9 cellular contexts compared by ENCODE assay signal in the genomic region with DNA sequence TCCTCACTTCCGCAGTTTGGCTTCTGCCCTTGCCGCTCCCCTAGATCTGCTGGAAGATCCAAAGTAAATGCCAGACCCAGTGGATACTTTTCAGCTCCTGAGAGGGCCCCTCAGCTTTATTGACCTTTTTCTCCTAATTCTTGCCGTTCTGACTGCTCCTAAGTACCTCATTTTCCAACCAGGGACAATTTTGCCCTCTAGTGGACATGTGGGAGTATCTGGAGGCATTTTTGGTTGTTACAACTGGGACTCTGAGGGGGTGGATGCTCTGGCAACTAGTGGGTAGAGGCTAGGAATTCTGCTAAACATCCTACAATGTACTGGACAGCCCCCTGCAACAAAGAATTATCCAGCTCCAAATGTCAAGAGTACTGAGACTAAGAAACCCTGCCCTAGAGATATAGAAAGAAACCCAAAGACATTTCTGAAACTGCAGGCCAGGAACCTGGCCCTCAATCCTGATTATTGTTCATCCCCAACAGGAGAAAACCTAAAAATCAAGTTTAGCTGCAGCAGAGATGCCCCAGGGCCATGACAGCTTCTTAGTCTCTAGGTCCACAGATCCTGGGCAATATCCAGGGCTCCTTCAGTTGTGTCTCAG. TPM values are rescaled to one million over a fixed set of nuclear protein-coding genes. Genes with fewer than 3 reads are reported as not detected.
DNase-seq lines count a peak whose midpoint lies in the region; TF ChIP-seq lines count a peak whose summit lies in the region.
"Had no signal": no experiment of that assay in that cellular context is flagged by ENCODE, and none has a peak within 500 bp of the region (broad histone marks: within the 10 kb centered on the region; RNA-seq: fewer than 3 reads in every experiment).

No MANE protein-coding gene starts in this region.

- H3K36me3 ChIP-seq in OCI-LY3 (replicated peaks; ENCODE audit: low read depth, low read length) (no peaks in the 10 kb centered on the region), thyroid gland (no peaks in the 10 kb centered on the region)

- intact Hi-C loops in thyroid gland (cut with DNase I) = loop anchor here (10.0 kb wide), 1 partner anchor 194 kb away; no protein-coding TSS in a partner anchor

- H3K4me1 ChIP-seq in OCI-LY3 (ENCODE audit: low read length) (peaks cover 9% of the 10 kb centered on the region; the same call in 1 of the 2 replicates), thyroid gland (peaks cover 0 to 4% of the 10 kb centered on the region in 2 donors)

- H3K27ac ChIP-seq in OCI-LY3 (ENCODE audit: low read length) = no peak overlapping the region
- no peak overlapping the region for H3K27ac ChIP-seq in thyroid gland

- peak; percentile 40 for TF ChIP-seq CTCF in OCI-LY3 (IDR thresholded peaks at IDR 0.05; ENCODE audit: low read depth, low read length)
- TF ChIP-seq CTCF in fibroblast of mammary gland (conservative IDR thresholded peaks at IDR 0.05; ENCODE audit: control insufficient read depth, insufficient read depth, low read depth, low read length) = peak; percentile 58
- peak in 4 of 6 experiments; percentile 20 to 50 (median 42) for TF ChIP-seq CTCF in thyroid gland (IDR thresholded peaks at IDR 0.05)

- DNase-seq in SIG-M5 treated with dmso at 0.1 percent for 504 hours (lab: John Stamatoyannopoulos, UW; ENCODE audit: unreplicated experiment) (peak; percentile 34), SIG-M5 (lab: John Stamatoyannopoulos, UW) (no peak), fibroblast of mammary gland (ENCODE audit: low read depth) (peak; percentile 54), thyroid gland (peak; percentile 5 to 6), COLO829 (ENCODE audit: low spot score) (no peak), putamen (ENCODE audit: low spot score) (no peak)
- DNase-seq in effector CD4-positive, alpha-beta T cell = no peak

- H3K9me3 ChIP-seq in OCI-LY3 (ENCODE audit: insufficient read depth, low read length) (no peaks in the 10 kb centered on the region), thyroid gland (no peaks in the 10 kb centered on the region)

- TF ChIP-seq POLR2A in thyroid gland (IDR thresholded peaks at IDR 0.05) = no peak

- H3K9ac ChIP-seq in OCI-LY3 (ENCODE audit: low read length) = no peak overlapping the region

- 18 to 20% methylated on average over 3 of the region's 3 CpGs for WGBS in thyroid gland, 2 donors

- H3K27me3 ChIP-seq in OCI-LY3 (ENCODE audit: low read depth, low read length) (peaks cover 3% of the 10 kb centered on the region; the same call in 1 of the 2 replicates), thyroid gland (no peaks in the 10 kb centered on the region)

- H3K4me3 ChIP-seq in OCI-LY3 (ENCODE audit: low read length) (no peak overlapping the region), fibroblast of mammary gland (ENCODE audit: control insufficient read depth, low read depth, low read length) (no peak overlapping the region), thyroid gland (replicated peaks in 1 of 3) (no peak overlapping the region)

- H4K20me1 ChIP-seq in OCI-LY3 (ENCODE audit: insufficient read depth, low read length) = no peaks in the 10 kb centered on the region

- H3K79me2 ChIP-seq in OCI-LY3 (ENCODE audit: low read length) = no peaks in the 10 kb centered on the region

- H2AFZ ChIP-seq in OCI-LY3 (ENCODE audit: low read depth, low read length) = no peak overlapping the region

- H3K4me2 ChIP-seq in OCI-LY3 (ENCODE audit: low read length) = no peak overlapping the region

RNA-seq across cellular contexts. Expression of gene TEX13B, which starts 3.4 kb away (rescaled TPM):
- not detected for total RNA-seq in thyroid gland
- total RNA-seq: ureter had no signal

Comparison
In these comparisons a context has a peak if more than half of its experiments do, and no peak if none do; other contexts are left out.
1. DNase-seq: peak in SIG-M5 treated with dmso at 0.1 percent for 504 hours (single experiment), fibroblast of mammary gland (single experiment) and thyroid gland (2 of 2); none in SIG-M5 (single experiment), effector CD4-positive, alpha-beta T cell (single experiment), COLO829 (single experiment) and putamen (single experiment).
2. Peak in every context shown above with its lines, with median percentiles within 50 percentile points of each other: CTCF ChIP-seq.